22 cellular contexts compared by ENCODE assay signal in the genomic region with DNA sequence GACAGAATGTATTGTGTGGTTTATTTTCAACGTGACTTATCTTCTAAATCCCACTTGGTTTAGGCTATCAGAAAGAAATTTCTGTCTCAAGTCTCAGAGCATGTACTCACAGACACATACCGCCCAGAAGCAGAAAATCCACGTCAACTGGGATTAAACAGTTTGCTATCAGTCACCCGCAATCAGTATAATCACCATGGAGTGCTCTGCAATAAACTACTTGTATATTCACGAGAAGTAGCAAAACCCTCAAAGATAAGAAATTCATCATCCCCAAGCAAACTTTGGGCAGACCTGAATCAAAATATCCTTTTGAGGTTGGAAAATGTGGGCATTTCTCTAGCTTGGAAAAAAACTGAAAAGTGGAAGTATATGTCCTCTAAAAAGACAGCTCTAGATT.
DNase-seq lines count a peak whose midpoint lies in the region; ATAC-seq, FAIRE-seq and TF ChIP-seq lines count a peak whose summit lies in the region.
"Had no signal": no experiment of that assay in that cellular context is flagged by ENCODE, and none has a peak within 500 bp of the region (broad histone marks: within the 10 kb centered on the region; RNA-seq: fewer than 3 reads in every experiment).

No MANE protein-coding gene starts in this region.

- H3K9me3 Mint-ChIP-seq in type B pancreatic cell, result peaks cover 13% of the 10 kb centered on the region

- H3K4me1 ChIP-seq in HUES48 (ENCODE audit: control insufficient read depth, insufficient read depth, low read length) (peaks cover 36% of the 10 kb centered on the region), iPS-20b (ENCODE audit: insufficient read depth, low read length) (peaks cover 43% of the 10 kb centered on the region)
- H3K4me1 ChIP-seq: BLaER1 treated with 17β-estradiol and CSF1 and Interleukin-3, amounts not matched to agents 10 nM and 100 nM; SJSA1 had no signal

- no peaks in the 10 kb centered on the region for H3K27me3 ChIP-seq in HUES48 (ENCODE audit: control insufficient read depth, insufficient read depth, low read length)
- no peaks in the 10 kb centered on the region for H3K27me3 ChIP-seq in iPS-20b (ENCODE audit: insufficient read depth, low read length)
- H3K27me3 ChIP-seq: BLaER1 treated with 17β-estradiol and CSF1 and Interleukin-3, amounts not matched to agents 10 nM and 100 nM; MG63; SJSA1 had no signal

- H3K4me1 Mint-ChIP-seq in type B pancreatic cell (ENCODE audit: unreplicated experiment), result peaks cover 62% of the 10 kb centered on the region

- DNase-seq in amniotic epithelial cell (ENCODE audit: low read depth), result peak; percentile 1
- DNase-seq in type B pancreatic cell (ENCODE audit: extremely low spot score, unreplicated experiment), result no peak
- DNase-seq in GM12892 (ENCODE audit: insufficient read length), result no peak
- DNase-seq in NCI-H510A (lab: John Stamatoyannopoulos, UW), result no peak
- DNase-seq: ACHN; Caco-2; CD4-positive, alpha-beta memory T cell; DMS153; MG63; NCI-H1048; NCI-H1417 treated with DMSO at 0.1 percent for 48 hours; NCI-H187; NK-92 treated with Interleukin-12 subunit alpha and Interleukin-12 subunit beta, amount 100 ng/mL, for 24 hours had no signal

- no peaks in the 10 kb centered on the region for H3K9me3 ChIP-seq in HUES48 (ENCODE audit: control insufficient read depth, insufficient read depth, low read length)
- no peaks in the 10 kb centered on the region for H3K9me3 ChIP-seq in iPS-20b (ENCODE audit: insufficient read depth, low read depth, low read length)
- H3K9me3 ChIP-seq: Caco-2, MG63 had no signal

- ATAC-seq in HG03175 (IDR thresholded peaks at IDR 0.05; ENCODE audit: unreplicated experiment), result no peak
- ATAC-seq: HepG2, K562, Panc1 had no signal

- H3K27ac Mint-ChIP-seq in type B pancreatic cell, result peak overlapping the region; percentile 9
- H3K27ac Mint-ChIP-seq: CD4-positive, alpha-beta memory T cell had no signal

- H3K27ac ChIP-seq in HUES48 (ENCODE audit: low read depth, low read length), result peak overlapping the region; percentile 96
- H3K27ac ChIP-seq in iPS-20b (ENCODE audit: low read length), result peak overlapping the region; percentile 23
- H3K27ac ChIP-seq: BLaER1 treated with 17β-estradiol and CSF1 and Interleukin-3, amounts not matched to agents 10 nM and 100 nM; SJSA1 had no signal

- TF ChIP-seq POLR2A in GM12892 (IDR thresholded peaks at IDR 0.05; ENCODE audit: low read depth, low read length), result no peak

- no peak for TF ChIP-seq CTCF in type B pancreatic cell (conservative IDR thresholded peaks at IDR 0.05)

- H3K36me3 ChIP-seq in HUES48 (ENCODE audit: control insufficient read depth, insufficient read depth, low read length) (no peaks in the 10 kb centered on the region), iPS-20b (ENCODE audit: insufficient read depth, low read depth, low read length) (no peaks in the 10 kb centered on the region)
- H3K36me3 ChIP-seq: BLaER1 treated with 17β-estradiol and CSF1 and Interleukin-3, amounts not matched to agents 10 nM and 100 nM; MG63; SJSA1 had no signal

- H3K4me3 ChIP-seq in HUES48 (ENCODE audit: low read depth, low read length) (no peak overlapping the region), iPS-20b (ENCODE audit: low read length) (no peak overlapping the region)
- H3K4me3 ChIP-seq: BLaER1 treated with 17β-estradiol and CSF1 and Interleukin-3, amounts not matched to agents 10 nM and 100 nM; K562; MG63; SJSA1 had no signal

- H3K4me3 Mint-ChIP-seq in type B pancreatic cell, result no peak overlapping the region
- H3K4me3 Mint-ChIP-seq: CD4-positive, alpha-beta memory T cell had no signal

- FAIRE-seq in GM12892 (lab: Jason Lieb, UNC), result no peak
- FAIRE-seq: G401.6, HepG2, K562 had no signal

- peaks cover 4% of the 10 kb centered on the region for H3K36me3 Mint-ChIP-seq in type B pancreatic cell
- H3K36me3 Mint-ChIP-seq: CD4-positive, alpha-beta memory T cell had no signal

- H3K9ac ChIP-seq in HUES48 (ENCODE audit: low read depth, low read length) (no peak overlapping the region), iPS-20b (ENCODE audit: low read depth, low read length) (peak overlapping the region; percentile 68; the same call in 1 of the 2 replicates)
- H3K9ac ChIP-seq: BLaER1 treated with 17β-estradiol and CSF1 and Interleukin-3, amounts not matched to agents 10 nM and 100 nM had no signal

- H3K27me3 Mint-ChIP-seq in type B pancreatic cell, result no peaks in the 10 kb centered on the region
- H3K27me3 Mint-ChIP-seq: CD4-positive, alpha-beta memory T cell had no signal
